Comparison of ENCODE assay signal across 16 cellular contexts in genomic region chr1:209416009-209416408, GRCh38.
A peak's percentile ranks its signal among the peaks of the same experiment; 100 is the strongest.
DNase-seq lines count a peak whose midpoint lies in the region; ATAC-seq, FAIRE-seq and TF ChIP-seq lines count a peak whose summit lies in the region.
"Had no signal": no experiment of that assay in that cellular context is flagged by ENCODE, and none has a peak within 500 bp of the region (broad histone marks: within the 10 kb centered on the region; RNA-seq: fewer than 3 reads in every experiment).

No MANE protein-coding gene starts in this region.

- H3K23me2 ChIP-seq in H1 (ENCODE audit: low read depth, low read length): peaks cover 2% of the 10 kb centered on the region

- peaks cover 4 to 9% (median 8%) of the 10 kb centered on the region in 4 experiments; a peak in 4 of 7 replicates for H3K4me1 ChIP-seq in H1 (replicated peaks in 1 of 4; ENCODE audit: control insufficient read depth in 3 of 4, insufficient read depth in 4 of 4, low read length in 3 of 4)
- peaks cover 0 to 10% of the 10 kb centered on the region in 2 donors for H3K4me1 ChIP-seq in neuronal stem cell (ENCODE audit: control insufficient read depth in 2 of 2, insufficient read depth in 1 of 2, low read depth in 1 of 2, low read length in 2 of 2)

- no peaks in the 10 kb centered on the region for H4K20me1 ChIP-seq in H1 (replicated peaks in 1 of 2; ENCODE audit: control insufficient read depth in 1 of 2, insufficient read depth in 2 of 2, low read length in 2 of 2)

- no peak for TF ChIP-seq RAD21 in H1 (IDR thresholded peaks at IDR 0.05 in 1 of 2, conservative IDR thresholded peaks at IDR 0.05 in 1 of 2; ENCODE audit: low read depth in 2 of 2, low read length in 2 of 2)

- H3K36me3 ChIP-seq in H1 (ENCODE audit: control insufficient read depth in 2 of 4, insufficient read depth in 4 of 4, low read length in 3 of 4): no peaks in the 10 kb centered on the region
- no peaks in the 10 kb centered on the region for H3K36me3 ChIP-seq in neuronal stem cell (replicated peaks in 1 of 2; ENCODE audit: control insufficient read depth in 2 of 2, insufficient read depth in 2 of 2, low read length in 2 of 2)
- H3K36me3 ChIP-seq: HAP-1, ovary had no signal

- no peak overlapping the region for H3K14ac ChIP-seq in H1 (ENCODE audit: insufficient read length)
- H3K14ac ChIP-seq in neuronal stem cell (ENCODE audit: low read length): no peak overlapping the region

- H2AFZ ChIP-seq in H1 (ENCODE audit: low read length): no peak overlapping the region
- H2AFZ ChIP-seq in neuronal stem cell (ENCODE audit: low read length): no peak overlapping the region

- no peak overlapping the region for H2BK5ac ChIP-seq in H1 (ENCODE audit: low read depth, low read length)
- H2BK5ac ChIP-seq in neuronal stem cell (ENCODE audit: low read length): no peak overlapping the region

- H4K91ac ChIP-seq in H1 (replicated peaks; ENCODE audit: insufficient read length, low read length) (no peak overlapping the region), neuronal stem cell (ENCODE audit: low read depth, low read length, poor library complexity) (no peak overlapping the region)

- TF ChIP-seq POLR2A in H1 (IDR thresholded peaks at IDR 0.05; ENCODE audit: control extremely low read depth in 1 of 2, low read depth in 2 of 2, low read length in 2 of 2): no peak

- H2BK12ac ChIP-seq in H1 (ENCODE audit: low read depth, low read length) (no peak overlapping the region; the same call in 1 of the 2 replicates), neuronal stem cell (ENCODE audit: low read length) (no peak overlapping the region)

- H2BK20ac ChIP-seq in H1 (ENCODE audit: low read length): no peak overlapping the region

- H3K4me2 ChIP-seq in H1 (ENCODE audit: insufficient read depth in 1 of 2, low read depth in 2 of 2, low read length in 2 of 2) (no peak overlapping the region), neuronal stem cell (ENCODE audit: insufficient read depth, low read length, poor library complexity, severe bottlenecking) (no peak overlapping the region)

- no peaks in the 10 kb centered on the region for H3K79me2 ChIP-seq in H1 (ENCODE audit: control insufficient read depth in 1 of 2, insufficient read depth in 2 of 2, low read length in 2 of 2)

- no peak overlapping the region for H3K23ac ChIP-seq in H1 (ENCODE audit: insufficient read length)
- no peak overlapping the region for H3K23ac ChIP-seq in neuronal stem cell (ENCODE audit: low read depth, low read length, poor library complexity)

- POLR2A ChIA-PET in H1 (lab: Charles Lee; ENCODE audit: partially characterized antibody): interaction anchor here (0.7 to 1.9 kb wide), 2 partner anchors 11 to 17 kb away, joined by 3 to 4 read pairs; no protein-coding TSS in a partner anchor

- H2AK5ac ChIP-seq in H1 (ENCODE audit: low read depth, low read length): no peak overlapping the region
- no peak overlapping the region for H2AK5ac ChIP-seq in neuronal stem cell (ENCODE audit: low read depth, low read length)

- ATAC-seq in HG03432 (IDR thresholded peaks at IDR 0.05; ENCODE audit: unreplicated experiment): no peak
- ATAC-seq in HG02852 (IDR thresholded peaks at IDR 0.05; ENCODE audit: unreplicated experiment): no peak
- ATAC-seq in HG03520 (IDR thresholded peaks at IDR 0.05; ENCODE audit: unreplicated experiment): no peak
- ATAC-seq in GM18867 (IDR thresholded peaks at IDR 0.05; ENCODE audit: unreplicated experiment): no peak
- ATAC-seq: body of pancreas had no signal

- H2BK15ac ChIP-seq in H1 (ENCODE audit: low read length) (no peak overlapping the region), neuronal stem cell (ENCODE audit: low read length) (no peak overlapping the region)

- TF ChIP-seq CTCF in H1 (IDR thresholded peaks at IDR 0.05; ENCODE audit: control extremely low read depth in 1 of 3, insufficient read depth in 1 of 3, low read depth in 1 of 3, low read length in 3 of 3): no peak

- TF ChIP-seq EP300 in H1 (IDR thresholded peaks at IDR 0.05; ENCODE audit: borderline replicate concordance in 1 of 2, low read depth in 2 of 2, low read length in 2 of 2): no peak

- H3K4ac ChIP-seq in H1 (replicated peaks; ENCODE audit: insufficient read length, low read depth, low read length) (no peak overlapping the region), neuronal stem cell (ENCODE audit: low read length) (no peak overlapping the region)

- CTCF ChIA-PET in H1 (lab: Charles Lee; ENCODE audit: partially characterized antibody): interaction anchor here (0.8 to 2.6 kb wide), 6 partner anchors 9 to 167 kb away, joined by 3 to 9 read pairs (median 8); no protein-coding TSS in a partner anchor

- H3K79me1 ChIP-seq in H1 (ENCODE audit: low read depth, low read length) (no peaks in the 10 kb centered on the region), neuronal stem cell (ENCODE audit: low read depth, low read length) (no peaks in the 10 kb centered on the region)

- no peaks in the 10 kb centered on the region for H3K9me3 ChIP-seq in H1 (ENCODE audit: insufficient read depth in 2 of 2, low read depth in 1 of 2, low read length in 1 of 2)
- H3K9me3 ChIP-seq in neuronal stem cell (replicated peaks in 1 of 2; ENCODE audit: control insufficient read depth in 2 of 2, insufficient read depth in 1 of 2, low read depth in 1 of 2, low read length in 2 of 2): no peaks in the 10 kb centered on the region
- H3K9me3 ChIP-seq: body of pancreas, HAP-1, ovary had no signal

- FAIRE-seq in H1 (lab: Jason Lieb, UNC): no peak

- H2BK120ac ChIP-seq in H1 (replicated peaks; ENCODE audit: low read depth, low read length): no peak overlapping the region
- H2BK120ac ChIP-seq in neuronal stem cell (ENCODE audit: low read depth, low read length): no peak overlapping the region

- H4K5ac ChIP-seq in H1 (ENCODE audit: insufficient read length, low read depth, low read length): no peak overlapping the region

- H3K18ac ChIP-seq in H1 (ENCODE audit: extremely low read depth, low read length): 0 out of 2 replicates have a peak overlapping the region, but pooled peaks have one; percentile 21
- peak overlapping the region; percentile 35 for H3K18ac ChIP-seq in neuronal stem cell (ENCODE audit: low read length)

- no peak overlapping the region for H3K56ac ChIP-seq in H1 (replicated peaks; ENCODE audit: insufficient read length, low read depth, low read length)

- H3K27me3 ChIP-seq in H1 (replicated peaks in 1 of 4; ENCODE audit: control insufficient read depth in 3 of 4, extremely low read depth in 1 of 4, insufficient read depth in 3 of 4, low read length in 3 of 4) (peaks cover 0 to 24% (median 13%) of the 10 kb centered on the region in 4 experiments; a peak in 4 of 7 replicates), neuronal stem cell (ENCODE audit: control insufficient read depth in 3 of 3, insufficient read depth in 3 of 3, low read depth in 1 of 3, low read length in 3 of 3) (no peaks in the 10 kb centered on the region)
- H3K27me3 ChIP-seq: body of pancreas, ovary had no signal

- H3K27ac ChIP-seq in H1 (ENCODE audit: low read depth, low read length) (no peak overlapping the region), neuronal stem cell (replicated peaks; ENCODE audit: low read length) (no peak overlapping the region)
- H3K27ac ChIP-seq: body of pancreas, ovary had no signal

- 91% methylated on average over 2 of the region's 2 CpGs; no CpG with 5 or more reads in 1 of the 2 experiments for WGBS in H1 (ENCODE audit: extremely low coverage in 1 of 2, insufficient coverage in 1 of 2, insufficient read length in 1 of 2, insufficient replicate concordance in 2 of 2, low coverage in 1 of 2, low lambda C conversion rate in 2 of 2, missing lambda C conversion rate in 1 of 2), 2 experiments
- WGBS in neuronal stem cell (ENCODE audit: extremely low coverage in 2 of 2, insufficient read length in 2 of 2, insufficient replicate concordance in 1 of 2), 2 donors: no CpG with 5 or more reads among the region's 2 CpGs

- DNase-seq in ELF-1 (ENCODE audit: low read depth, low spot score) (peak; percentile 39), NCI-H82 (lab: John Stamatoyannopoulos, UW) (peak; percentile 83), H1 (ENCODE audit: low read depth in 1 of 2, low spot score in 2 of 2) (no peak), neuronal stem cell (ENCODE audit: low spot score) (no peak)
- DNase-seq: activated CD4-positive, alpha-beta T cell treated with anti-CD3 and anti-CD28 coated beads for 4 hours; AML-193; body of pancreas; head of caudate nucleus; NCI-H1417; ovary; stimulated activated CD4-positive, alpha-beta T cell treated with anti-CD3 and anti-CD28 coated beads, Interleukin-1b, Interleukin-23, amount 100 ng/mL, for 48 hours had no signal

- H3K4me3 ChIP-seq in H1 (ENCODE audit: extremely low read depth in 1 of 4, insufficient read depth in 2 of 4, low read depth in 3 of 4, low read length in 4 of 4) (no peak overlapping the region), neuronal stem cell (ENCODE audit: low read length in 2 of 2) (no peak overlapping the region)
- H3K4me3 ChIP-seq: body of pancreas, HAP-1, ovary had no signal

- H4K8ac ChIP-seq in H1 (ENCODE audit: extremely low read depth, insufficient read depth, low read length) (no peak overlapping the region), neuronal stem cell (ENCODE audit: low read depth, low read length) (no peak overlapping the region)

- H3K9ac ChIP-seq in H1 (replicated peaks in 1 of 4; ENCODE audit: extremely low read depth in 1 of 4, low read depth in 3 of 4, low read length in 3 of 4) (no peak overlapping the region), neuronal stem cell (ENCODE audit: low read depth, low read length, poor library complexity) (no peak overlapping the region)

TF ChIP-seq in H1, 55 proteins besides CTCF, POLR2A, EP300 and RAD21:
- TF ChIP-seq HDAC2 (IDR thresholded peaks at IDR 0.05; ENCODE audit: borderline replicate concordance in 1 of 2, low read depth in 2 of 2, low read length in 2 of 2) (no peak), SRF (IDR thresholded peaks at IDR 0.05; ENCODE audit: low read depth, low read length) (no peak), SAP30 (IDR thresholded peaks at IDR 0.05; ENCODE audit: insufficient read depth, insufficient replicate concordance, low read length) (no peak), CTBP2 (IDR thresholded peaks at IDR 0.05; ENCODE audit: borderline replicate concordance, insufficient read depth, insufficient read length, low read length) (no peak), JUN (IDR thresholded peaks at IDR 0.05; ENCODE audit: low read depth, low read length) (no peak), TAF7 (optimal IDR thresholded peaks at IDR 0.05; ENCODE audit: borderline replicate concordance, low read depth, low read length) (no peak), FOSL1 (IDR thresholded peaks at IDR 0.05; ENCODE audit: insufficient read depth, low read depth, low read length) (no peak), RFX5 (IDR thresholded peaks at IDR 0.05; ENCODE audit: borderline replicate concordance, low read depth, low read length) (no peak), TCF12 (IDR thresholded peaks at IDR 0.05; ENCODE audit: low read depth, low read length) (no peak)

Comparison
In these comparisons a context has a peak if more than half of its experiments do, and no peak if none do; other contexts are left out.
1. DNase-seq: peak in ELF-1 (single experiment) and NCI-H82 (single experiment); none in H1 (0 of 2) and neuronal stem cell (single experiment).